In the genomic region with DNA sequence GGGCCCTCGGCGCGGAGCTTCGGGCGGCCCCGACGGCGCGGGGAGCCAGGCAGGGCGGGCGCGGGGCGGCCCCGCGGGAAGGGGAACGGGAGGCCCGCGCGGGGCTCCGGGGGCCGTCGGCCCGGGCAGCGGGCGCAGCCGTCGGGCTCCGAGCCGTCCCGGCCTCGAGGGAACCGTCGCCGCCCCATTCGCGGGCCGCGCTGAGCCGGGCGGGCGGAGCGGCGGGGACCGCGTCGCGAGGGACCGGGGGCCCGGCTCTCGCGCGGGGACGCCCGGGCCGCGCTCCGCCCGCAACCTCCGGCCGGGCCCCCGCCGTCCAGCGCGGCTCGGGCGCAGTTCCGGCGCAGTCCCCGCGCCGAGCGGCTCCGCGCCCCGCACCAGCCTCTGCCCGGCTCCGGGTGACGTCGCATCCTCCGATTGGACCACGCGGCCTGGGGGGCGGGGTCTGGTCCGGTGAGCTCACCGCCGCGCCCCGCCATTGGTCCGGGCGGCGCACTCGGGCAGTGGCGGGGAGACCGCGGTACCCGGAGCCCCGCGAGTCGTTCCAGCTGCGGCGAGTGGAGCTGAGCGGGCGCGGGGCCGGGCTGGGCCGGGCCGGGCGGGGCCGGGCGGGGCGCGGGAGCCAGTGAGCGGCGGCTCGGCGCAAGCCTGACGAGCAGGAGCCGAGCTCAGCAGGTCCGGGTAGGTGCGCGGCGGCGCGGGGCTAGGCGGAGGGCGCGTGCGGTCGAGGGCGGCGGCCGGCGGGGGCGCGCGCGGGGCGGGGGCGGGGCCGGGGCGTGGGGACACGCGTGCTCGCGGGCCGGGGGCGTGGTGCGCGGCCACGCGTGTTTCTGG, we compare ENCODE assay signal across 8 cellular contexts.
A peak's percentile ranks its signal among the peaks of the same experiment; 100 is the strongest.
DNase-seq lines count a peak whose midpoint lies in the region; ATAC-seq and TF ChIP-seq lines count a peak whose summit lies in the region.

No MANE protein-coding gene starts in this region.

- peak; percentile 92 for ATAC-seq in GM19035 (IDR thresholded peaks at IDR 0.05; ENCODE audit: unreplicated experiment)
- ATAC-seq in HG03196 (IDR thresholded peaks at IDR 0.05; ENCODE audit: unreplicated experiment), result peak; percentile 87

- H3K27me3 Mint-ChIP-seq in endothelial cell (ENCODE audit: unreplicated experiment), result peaks cover 24% of the 10 kb centered on the region

- no peak overlapping the region for H3K27ac Mint-ChIP-seq in endothelial cell (ENCODE audit: unreplicated experiment)

- DNase-seq in AG09309 (ENCODE audit: low read depth) (peak; percentile 11), NCI-H524 treated with DMSO at 0.1 percent for 48 hours (lab: John Stamatoyannopoulos, UW) (peak; percentile 27), endothelial cell (ENCODE audit: low spot score) (peak; percentile 97), middle frontal gyrus (ENCODE audit: extremely low spot score, low spot score) (peak; percentile 91)
- peak; percentile 70 for DNase-seq in activated CD8-positive, alpha-beta memory T cell treated with anti-CD3 and anti-CD28 coated beads, Interleukin-2, amount 50 U/mL, for 24 hours (ENCODE audit: extremely low read depth)
- DNase-seq in stimulated activated CD8-positive, alpha-beta memory T cell treated with anti-CD3 and anti-CD28 coated beads, Interleukin-15, amount 100 ng/mL, for 4 hours (ENCODE audit: low read depth in 2 of 2), result peak; percentile 74 to 77

- H3K4me3 ChIP-seq in AG09309 (ENCODE audit: control insufficient read depth, low read depth, low read length), result no peak overlapping the region

- TF ChIP-seq CTCF in AG09309 (IDR thresholded peaks at IDR 0.05; ENCODE audit: control insufficient read depth, insufficient read depth, low read depth, low read length, missing control alignments) (no peak), endothelial cell (IDR thresholded peaks at IDR 0.05; ENCODE audit: unreplicated experiment) (no peak)

- H3K4me3 Mint-ChIP-seq in endothelial cell (ENCODE audit: unreplicated experiment), result no peak overlapping the region

- peaks cover 8% of the 10 kb centered on the region for H3K36me3 Mint-ChIP-seq in endothelial cell (ENCODE audit: low read depth, unreplicated experiment)

- H3K9me3 Mint-ChIP-seq in endothelial cell (ENCODE audit: unreplicated experiment), result no peaks in the 10 kb centered on the region

- H3K4me1 Mint-ChIP-seq in endothelial cell (ENCODE audit: unreplicated experiment), result peaks cover 20% of the 10 kb centered on the region

Comparison
In these comparisons a context has a peak if more than half of its experiments do, and no peak if none do; other contexts are left out.
1. DNase-seq: peak in every context shown above with its lines; median percentile 97 in endothelial cell; 91 in middle frontal gyrus; 76 in stimulated activated CD8-positive, alpha-beta memory T cell treated with anti-CD3 and anti-CD28 coated beads, Interleukin-15, amount 100 ng/mL, for 4 hours; 70 in activated CD8-positive, alpha-beta memory T cell treated with anti-CD3 and anti-CD28 coated beads, Interleukin-2, amount 50 U/mL, for 24 hours; 27 in NCI-H524 treated with DMSO at 0.1 percent for 48 hours; 11 in AG09309.